8 cellular contexts compared by ENCODE assay signal in genomic region chr1:232950197-232950918, GRCh38. TPM values are rescaled to one million over a fixed set of nuclear protein-coding genes. Genes with fewer than 3 reads are reported as not detected.
A peak's percentile ranks its signal among the peaks of the same experiment; 100 is the strongest.
DNase-seq lines count a peak whose midpoint lies in the region; ATAC-seq, FAIRE-seq and TF ChIP-seq lines count a peak whose summit lies in the region.

A gene with protein sequence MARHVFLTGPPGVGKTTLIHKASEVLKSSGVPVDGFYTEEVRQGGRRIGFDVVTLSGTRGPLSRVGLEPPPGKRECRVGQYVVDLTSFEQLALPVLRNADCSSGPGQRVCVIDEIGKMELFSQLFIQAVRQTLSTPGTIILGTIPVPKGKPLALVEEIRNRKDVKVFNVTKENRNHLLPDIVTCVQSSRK (plus strand): TSS chr1:232950611. CDS start chr1:232950711, 100 bp downstream.

- H3K27me3 Mint-ChIP-seq in progenitor cell of endocrine pancreas: peaks cover 3% of the 10 kb centered on the region

- ATAC-seq in HG02840 (IDR thresholded peaks at IDR 0.05; ENCODE audit: low FRiP score, unreplicated experiment): peak; percentile 86
- ATAC-seq in left cardiac atrium: peak; percentile 94 to 96

- peaks cover 31% of the 10 kb centered on the region for H3K4me1 Mint-ChIP-seq in progenitor cell of endocrine pancreas (ENCODE audit: low read depth)

- peak within 1 kb of the TSS; percentile 96 for H3K4me3 Mint-ChIP-seq in progenitor cell of endocrine pancreas (ENCODE audit: low read depth)

- intact Hi-C loops in T-helper 1 cell treated with Interleukin-12 subunit alpha and Interleukin-12 subunit beta and Interleukin-4 antibody, amounts not matched to agents 30 ng/mL and 1 ng/mL, for 36 hours (cut with micrococcal nuclease): loop anchor here (1.0 to 5.0 kb wide), 15 partner anchors 26 to 1973 kb away; partner anchors contain the start of genes ARV1, EXOC8, MAP10 and MAP3K21
- intact Hi-C loops in left cardiac atrium (cut with DNase I): loop anchor here (5.0 to 10.0 kb wide), 2 partner anchors 313 to 316 kb away; partner anchors contain the start of gene SIPA1L2 (in 1 of the 2)

- peak within 1 kb of the TSS; percentile 99 for H3K27ac Mint-ChIP-seq in progenitor cell of endocrine pancreas

- TF ChIP-seq CTCF in progenitor cell of endocrine pancreas (IDR thresholded peaks at IDR 0.05; ENCODE audit: unreplicated experiment): no peak

- H3K36me3 Mint-ChIP-seq in progenitor cell of endocrine pancreas (ENCODE audit: insufficient read depth): peaks cover 2% of the 10 kb centered on the region

- FAIRE-seq in GM12892 (lab: Jason Lieb, UNC): peak; percentile 96

- peak; percentile 77 for TF ChIP-seq POLR2A in GM12892 (IDR thresholded peaks at IDR 0.05; ENCODE audit: low read depth, low read length)

- H3K9me3 Mint-ChIP-seq in progenitor cell of endocrine pancreas (ENCODE audit: low read depth): peaks cover 3% of the 10 kb centered on the region

- DNase-seq in GM12892 (ENCODE audit: insufficient read length): peak; percentile 86
- peak; percentile 78 for DNase-seq in NCI-H1436 treated with DMSO at 0.1 percent for 48 hours (lab: John Stamatoyannopoulos, UW)
- peak; percentile 82 for DNase-seq in amniotic epithelial cell (ENCODE audit: low read depth)
- DNase-seq in left cardiac atrium: peak; percentile 95
- peak; percentile 98 for DNase-seq in progenitor cell of endocrine pancreas (ENCODE audit: low spot score, unreplicated experiment)
- peak; percentile 94 for DNase-seq in ureter (ENCODE audit: low spot score)

RNA-seq across cellular contexts. Expression of the gene that starts here (rescaled TPM):
- polyA plus RNA-seq in GM12892 (2012; ENCODE audit: missing spikeins): 74.1 TPM
- total RNA-seq in T-helper 1 cell treated with Interleukin-12 subunit alpha and Interleukin-12 subunit beta and Interleukin-4 antibody, amounts not matched to agents 30 ng/mL and 1 ng/mL, for 36 hours: 24.5 and 26.7 TPM in 2 replicates
- 10 to 100 TPM; 46.4 to 58.4 TPM for total RNA-seq in left cardiac atrium
- total RNA-seq in progenitor cell of endocrine pancreas: 59.0 and 60.1 TPM in 2 replicates
- total RNA-seq in ureter: 49.0 TPM

Comparison
In these comparisons a context has a peak if more than half of its experiments do, and no peak if none do; other contexts are left out.
1. Peak in every context shown above with its lines: DNase-seq and ATAC-seq.